In genomic region chr3:148175215-148175614, GRCh38 we compare ENCODE assay signal across 26 cellular contexts.
DNase-seq lines count a peak whose midpoint lies in the region; ATAC-seq and TF ChIP-seq lines count a peak whose summit lies in the region.
"Had no signal": no experiment of that assay in that cellular context is flagged by ENCODE, and none has a peak within 500 bp of the region (broad histone marks: within the 10 kb centered on the region; RNA-seq: fewer than 3 reads in every experiment).

No MANE protein-coding gene starts in this region.

- no peaks in the 10 kb centered on the region for H3K36me3 ChIP-seq in BJ (ENCODE audit: control insufficient read depth, insufficient read depth, low read length)
- H3K36me3 ChIP-seq in body of pancreas (replicated peaks in 1 of 2; ENCODE audit: insufficient read depth in 1 of 2, low read depth in 2 of 2) = no peaks in the 10 kb centered on the region
- H3K36me3 ChIP-seq: adrenal gland, ovary, right atrium auricular region, SJCRH30 had no signal

- CTCF ChIA-PET in BJ (lab: Yijun Ruan, JAX) = no interaction called here

- ATAC-seq in GM18868 (IDR thresholded peaks at IDR 0.05; ENCODE audit: unreplicated experiment) = no peak
- ATAC-seq in body of pancreas = no peak
- ATAC-seq: natural killer cell, Panc1 had no signal

- H3K27ac ChIP-seq in body of pancreas = no peak overlapping the region
- H3K27ac ChIP-seq: adrenal gland, ovary, right atrium auricular region, SJCRH30 had no signal

- no peak for TF ChIP-seq POLR2A in body of pancreas (IDR thresholded peaks at IDR 0.05)

- H3K4me1 ChIP-seq in body of pancreas = no peaks in the 10 kb centered on the region
- H3K4me1 ChIP-seq: adrenal gland, right atrium auricular region had no signal

- H3K9me3 ChIP-seq in body of pancreas = no peaks in the 10 kb centered on the region
- H3K9me3 ChIP-seq: adrenal gland, ovary, right atrium auricular region, SJCRH30 had no signal

- H3K27me3 ChIP-seq in BJ (ENCODE audit: control insufficient read depth, insufficient read depth, low read length) (no peaks in the 10 kb centered on the region), body of pancreas (no peaks in the 10 kb centered on the region)
- H3K27me3 ChIP-seq: adrenal gland, ovary, right atrium auricular region, SJCRH30 had no signal

- POLR2A ChIA-PET in BJ (lab: Charles Lee) = no interaction called here

- DNase-seq in BJ (ENCODE audit: low read depth) = peak; percentile 28
- peak; percentile 43 for DNase-seq in RPMI7951 (ENCODE audit: low read depth)
- DNase-seq in choroid plexus epithelial cell (ENCODE audit: low read depth) = peak; percentile 82
- peak; percentile 51 for DNase-seq in myocyte (ENCODE audit: low read depth)
- no peak for DNase-seq in DMS114 treated with DMSO at 0.1 percent for 48 hours (lab: John Stamatoyannopoulos, UW; ENCODE audit: unreplicated experiment)
- DNase-seq in body of pancreas = no peak
- DNase-seq in nucleus accumbens (lab: John Stamatoyannopoulos, UW) = no peak
- DNase-seq: ACHN; activated CD4-positive, alpha-beta T cell treated with anti-CD3 and anti-CD28 coated beads, Interleukin-2, amount 10 ng/mL, durations not matched to agents 24 days and 14 days; activated naive CD4-positive, alpha-beta T cell; activated T-cell treated with anti-CD3 and anti-CD28 coated beads, Interleukin-2, amount 50 U/mL, for 48 hours; adrenal gland; CD4-positive, alpha-beta T cell; central memory CD4-positive, alpha-beta T cell; immature natural killer cell; natural killer cell; NCI-H1694; NCI-H526 treated with DMSO at 0.1 percent for 48 hours; ovary; SJCRH30; stimulated activated CD4-positive, alpha-beta T cell treated with anti-CD3 and anti-CD28 coated beads, Interleukin-4, amount 100 ng/mL, for 4 hours; stimulated activated naive CD4-positive, alpha-beta T cell; T-helper 2 cell had no signal

- intact Hi-C loops in body of pancreas (cut with DNase I) = no loop called here

- H3K4me3 ChIP-seq in BJ (ENCODE audit: low read depth, low read length) (no peak overlapping the region), choroid plexus epithelial cell (ENCODE audit: low read depth, low read length) (no peak overlapping the region), body of pancreas (no peak overlapping the region)
- H3K4me3 ChIP-seq: adrenal gland, ovary, right atrium auricular region, SJCRH30 had no signal

- TF ChIP-seq CTCF in BJ (IDR thresholded peaks at IDR 0.05; ENCODE audit: insufficient read depth, low read depth, low read length) (no peak), choroid plexus epithelial cell (conservative IDR thresholded peaks at IDR 0.05; ENCODE audit: low read depth, low read length) (no peak), body of pancreas (IDR thresholded peaks at IDR 0.05) (no peak)

Comparison
In these comparisons a context has a peak if more than half of its experiments do, and no peak if none do; other contexts are left out.
1. DNase-seq: peak in BJ (single experiment), RPMI7951 (single experiment), choroid plexus epithelial cell (single experiment) and myocyte (single experiment); none in DMS114 treated with DMSO at 0.1 percent for 48 hours (single experiment), body of pancreas (0 of 4) and nucleus accumbens (0 of 56).